In genomic region chr12:108990103-108990502, GRCh38 we compare ENCODE assay signal across 8 cellular contexts. TPM values are rescaled to one million over a fixed set of nuclear protein-coding genes. Genes with fewer than 3 reads are reported as not detected.
"Had no signal": no experiment of that assay in that cellular context is flagged by ENCODE, and none has a peak within 500 bp of the region (broad histone marks: within the 10 kb centered on the region; RNA-seq: fewer than 3 reads in every experiment).

No MANE protein-coding gene starts in this region.

RNA-seq across cellular contexts. Expression of gene SVOP, which starts 30.8 kb away (rescaled TPM):
- total RNA-seq: subcutaneous adipose tissue, suprapubic skin, thoracic aorta, thyroid gland, tibial nerve, upper lobe of left lung, upper lobe of right lung, ureter had no signal
